ENCODE assay signal across 10 cellular contexts in genomic region chr1:205275133-205275532, GRCh38. TPM values are rescaled to one million over a fixed set of nuclear protein-coding genes. Genes with fewer than 3 reads are reported as not detected.
A peak's percentile ranks its signal among the peaks of the same experiment; 100 is the strongest.
DNase-seq lines count a peak whose midpoint lies in the region; ATAC-seq and TF ChIP-seq lines count a peak whose summit lies in the region.
"Had no signal": no experiment of that assay in that cellular context is flagged by ENCODE, and none has a peak within 500 bp of the region (broad histone marks: within the 10 kb centered on the region; RNA-seq: fewer than 3 reads in every experiment).

No MANE protein-coding gene starts in this region.

- intact Hi-C loops in posterior cingulate gyrus (cut with DNase I): loop anchor here (10.0 kb wide), 1 partner anchor 210 kb away; no protein-coding TSS in a partner anchor

- H3K4me2 ChIP-seq in MM.1S (ENCODE audit: low read depth, low read length): peak overlapping the region; percentile 1; the same call in 1 of the 2 replicates

- peak overlapping the region; percentile 67 for H3K27ac Mint-ChIP-seq in T-helper 17 cell
- H3K27ac Mint-ChIP-seq: T-helper 1 cell treated with Interleukin-12 subunit alpha and Interleukin-12 subunit beta and Interleukin-4 antibody, amounts not matched to agents 30 μg/mL and 1 μg/mL, for 36 hours had no signal

- no peaks in the 10 kb centered on the region for H3K36me3 ChIP-seq in MM.1S (replicated peaks; ENCODE audit: insufficient read depth, low read length)
- H3K36me3 ChIP-seq: neutrophil had no signal

- no peaks in the 10 kb centered on the region for H3K36me3 Mint-ChIP-seq in T-helper 17 cell (ENCODE audit: low read depth)

- no peaks in the 10 kb centered on the region for H3F3A ChIP-seq in MM.1S (ENCODE audit: insufficient read depth, low read length)

- H2AFZ ChIP-seq in MM.1S (ENCODE audit: low read length): no peak overlapping the region

- H3K9me2 ChIP-seq in MM.1S (replicated peaks; ENCODE audit: insufficient read depth, low read length): no peaks in the 10 kb centered on the region

- ATAC-seq in T-helper 17 cell (peak; percentile 69), GM21576 (IDR thresholded peaks at IDR 0.05; ENCODE audit: unreplicated experiment) (no peak)

- H3K4me3 Mint-ChIP-seq in T-helper 17 cell: no peak overlapping the region
- H3K4me3 Mint-ChIP-seq: T-helper 1 cell treated with Interleukin-12 subunit alpha and Interleukin-12 subunit beta and Interleukin-4 antibody, amounts not matched to agents 30 μg/mL and 1 μg/mL, for 36 hours had no signal

- peak overlapping the region; percentile 44; the same call in 1 of the 2 replicates for H3K27ac ChIP-seq in MM.1S (ENCODE audit: low read length)
- H3K27ac ChIP-seq: neutrophil had no signal

- H3K27me3 Mint-ChIP-seq in T-helper 17 cell: no peaks in the 10 kb centered on the region

- TF ChIP-seq CTCF in MM.1S (IDR thresholded peaks at IDR 0.05; ENCODE audit: low read length): peak; percentile 44

- peaks cover 47% of the 10 kb centered on the region for H3K4me1 ChIP-seq in MM.1S (ENCODE audit: low read length)

- H3K27me3 ChIP-seq in MM.1S (replicated peaks; ENCODE audit: insufficient read depth, low read length): no peaks in the 10 kb centered on the region
- H3K27me3 ChIP-seq: neutrophil had no signal

- no peak overlapping the region for H3K9ac ChIP-seq in MM.1S (ENCODE audit: low read length)

- H4K20me1 ChIP-seq in MM.1S (ENCODE audit: insufficient read depth, low read length): no peaks in the 10 kb centered on the region

- H3K79me2 ChIP-seq in MM.1S (ENCODE audit: low read length): no peaks in the 10 kb centered on the region

- no peak overlapping the region for H3K4me3 ChIP-seq in MM.1S (ENCODE audit: low read length)

- DNase-seq in DMS153 (lab: John Stamatoyannopoulos, UW) (peak; percentile 93), MM.1S (peak; percentile 83), T-helper 17 cell (no peak), mucosa of gallbladder (ENCODE audit: low spot score) (peak; percentile 60), hippocampal formation (lab: John Stamatoyannopoulos, UW) (no peak), posterior cingulate gyrus (no peak)
- DNase-seq: EL had no signal

- peaks cover 27% of the 10 kb centered on the region for H3K4me1 Mint-ChIP-seq in T-helper 17 cell

- H3K9me3 ChIP-seq in MM.1S (replicated peaks; ENCODE audit: insufficient read depth, low read length) (no peaks in the 10 kb centered on the region), T-helper 17 cell (ENCODE audit: control insufficient read depth, low read length, poor library complexity, severe bottlenecking) (no peaks in the 10 kb centered on the region)
- H3K9me3 ChIP-seq: neutrophil had no signal

RNA-seq across cellular contexts. Expression of gene NUAK2, which starts 46.4 kb away (rescaled TPM):
- total RNA-seq in T-helper 17 cell (1 to 10 TPM; 5.1 to 8.6 TPM), mucosa of gallbladder (6.7 TPM)

RNA-seq across cellular contexts. Expression of gene TMCC2, which starts 47.4 kb away (rescaled TPM):
- total RNA-seq in T-helper 17 cell (10 to 100 TPM in 1 of 2 donors, under 1 TPM in 1; 0.65 to 10.2 TPM), mucosa of gallbladder (2.8 TPM)

Comparison
In these comparisons a context has a peak if more than half of its experiments do, and no peak if none do; other contexts are left out.
1. DNase-seq: peak in DMS153 (single experiment), MM.1S (single experiment) and mucosa of gallbladder (single experiment); none in T-helper 17 cell (0 of 3), hippocampal formation (0 of 2) and posterior cingulate gyrus (0 of 10).